21 cellular contexts compared by ENCODE assay signal in the genomic region with DNA sequence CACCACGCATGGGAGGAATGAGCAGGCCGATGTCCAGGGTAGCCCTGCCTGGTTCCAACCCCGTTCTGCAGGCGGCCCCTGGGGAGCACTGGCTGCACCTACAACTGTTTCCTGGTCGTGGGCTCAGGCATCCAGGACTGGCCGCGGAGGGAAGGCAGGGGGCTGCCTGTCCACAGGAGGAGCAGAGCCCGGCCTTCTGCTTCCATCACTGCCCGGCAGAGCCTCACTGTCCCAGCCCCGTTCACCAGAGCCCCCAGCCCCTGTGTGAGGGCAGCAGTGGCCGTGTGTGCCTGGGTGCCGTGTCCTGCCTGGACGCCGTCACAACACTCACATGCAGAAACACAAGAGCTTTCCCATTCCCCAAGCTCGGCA. TPM values are rescaled to one million over a fixed set of nuclear protein-coding genes. Genes with fewer than 3 reads are reported as not detected.
DNase-seq lines count a peak whose midpoint lies in the region; ATAC-seq and TF ChIP-seq lines count a peak whose summit lies in the region.
"Had no signal": no experiment of that assay in that cellular context is flagged by ENCODE, and none has a peak within 500 bp of the region (broad histone marks: within the 10 kb centered on the region; RNA-seq: fewer than 3 reads in every experiment).

No MANE protein-coding gene starts in this region.

- no peak overlapping the region for H3K4me3 Mint-ChIP-seq in activated CD8-positive, alpha-beta memory T cell treated with anti-CD3 and anti-CD28 coated beads, Interleukin-2, amount 10 ng/mL, durations not matched to agents 7 days and 5 days
- H3K4me3 Mint-ChIP-seq in GM23338, result no peak overlapping the region
- H3K4me3 Mint-ChIP-seq: CD4-positive, alpha-beta T cell had no signal

- H3F3A ChIP-seq in GM23338 (replicated peaks; ENCODE audit: low read depth), result 0 out of 2 replicates have a peak, but pooled peaks cover 4% of the 10 kb centered on the region

- H3K9me3 Mint-ChIP-seq in activated CD8-positive, alpha-beta memory T cell treated with anti-CD3 and anti-CD28 coated beads, Interleukin-2, amount 10 ng/mL, durations not matched to agents 7 days and 5 days (ENCODE audit: low read depth), result no peaks in the 10 kb centered on the region
- H3K9me3 Mint-ChIP-seq in GM23338, result no peaks in the 10 kb centered on the region
- H3K9me3 Mint-ChIP-seq: CD4-positive, alpha-beta T cell had no signal

- WGBS in esophagus muscularis mucosa, result 86% methylated on average over 1 of the region's 15 CpGs
- 86% methylated on average over 14 of the region's 15 CpGs for WGBS in prostate gland

- CTCF ChIA-PET in activated CD8-positive, alpha-beta memory T cell treated with anti-CD3 and anti-CD28 coated beads, Interleukin-2, amount 10 ng/mL, durations not matched to agents 7 days and 5 days (lab: Charles Lee), result no interaction called here

- H3K36me3 ChIP-seq in GM23338 (ENCODE audit: insufficient read depth) (no peaks in the 10 kb centered on the region), esophagus muscularis mucosa (no peaks in the 10 kb centered on the region), prostate gland (no peaks in the 10 kb centered on the region)

- peak; percentile 29 for DNase-seq in activated CD8-positive, alpha-beta memory T cell treated with anti-CD3 and anti-CD28 coated beads, Interleukin-2, amount 10 ng/mL, durations not matched to agents 7 days and 5 days
- DNase-seq in activated CD8-positive, alpha-beta memory T cell treated with anti-CD3 and anti-CD28 coated beads, Interleukin-2, amount 50 U/mL, for 4 hours, result no peak
- no peak for DNase-seq in GM23338 (ENCODE audit: low spot score)
- DNase-seq in esophagus muscularis mucosa (ENCODE audit: extremely low spot score), result peak; percentile 74
- DNase-seq in posterior vena cava (ENCODE audit: low spot score), result peak; percentile 71
- DNase-seq in prostate gland (ENCODE audit: low spot score), result no peak
- DNase-seq in GOT3 (lab: John Stamatoyannopoulos, UW), result no peak
- no peak for DNase-seq in DMS53 treated with DMSO at 0.1 percent for 48 hours (lab: John Stamatoyannopoulos, UW; ENCODE audit: unreplicated experiment)
- DNase-seq: AML-193; Calu3; DMS79 treated with DMSO at 0.1 percent for 48 hours; KBM-7; NCI-H1048; NCI-H2107; NCI-H226; NCI-H526; NK-92 treated with Interleukin-12 subunit alpha and Interleukin-12 subunit beta, amount 100 ng/mL, for 24 hours had no signal

- no peaks in the 10 kb centered on the region for H3K9me2 ChIP-seq in GM23338 (ENCODE audit: insufficient read depth)

- no peaks in the 10 kb centered on the region for H3K9me3 ChIP-seq in esophagus muscularis mucosa
- H3K9me3 ChIP-seq in prostate gland, result no peaks in the 10 kb centered on the region
- H3K9me3 ChIP-seq: A549 had no signal

- TF ChIP-seq CTCF in GM23338 (conservative IDR thresholded peaks at IDR 0.05; ENCODE audit: low read depth in 2 of 2), result peak in 1 of 2 experiments; percentile 19; a peak in 1 of 4 replicates
- TF ChIP-seq CTCF in esophagus muscularis mucosa (IDR thresholded peaks at IDR 0.05), result no peak
- no peak for TF ChIP-seq CTCF in prostate gland (IDR thresholded peaks at IDR 0.05)

- H3K27me3 ChIP-seq in GM23338 (ENCODE audit: insufficient read depth) (no peaks in the 10 kb centered on the region), esophagus muscularis mucosa (peaks cover 0 to 42% (median 0%) of the 10 kb centered on the region in 4 donors), prostate gland (replicated peaks; ENCODE audit: insufficient read depth) (no peaks in the 10 kb centered on the region)

- TF ChIP-seq POLR2A in esophagus muscularis mucosa (IDR thresholded peaks at IDR 0.05; ENCODE audit: low read depth) (no peak), prostate gland (IDR thresholded peaks at IDR 0.05) (no peak)

- H3K4me1 Mint-ChIP-seq in activated CD8-positive, alpha-beta memory T cell treated with anti-CD3 and anti-CD28 coated beads, Interleukin-2, amount 10 ng/mL, durations not matched to agents 7 days and 5 days, result no peaks in the 10 kb centered on the region
- peaks cover 11% of the 10 kb centered on the region; the same call in 2 of the 3 replicates for H3K4me1 Mint-ChIP-seq in GM23338

- no peak for ATAC-seq in activated CD8-positive, alpha-beta memory T cell treated with anti-CD3 and anti-CD28 coated beads, Interleukin-2, amount 10 ng/mL, durations not matched to agents 7 days and 5 days
- peak; percentile 27 for ATAC-seq in GM23338
- ATAC-seq: A549, HCT116 had no signal

- no peak overlapping the region for H2AFZ ChIP-seq in GM23338

- H3K4me1 ChIP-seq in GM23338 (ENCODE audit: insufficient read depth), result no peaks in the 10 kb centered on the region
- peaks cover 0 to 15% (median 2%) of the 10 kb centered on the region in 4 donors for H3K4me1 ChIP-seq in esophagus muscularis mucosa
- peaks cover 6% of the 10 kb centered on the region for H3K4me1 ChIP-seq in prostate gland (replicated peaks)
- H3K4me1 ChIP-seq: A549 had no signal

- H4K20me1 ChIP-seq in GM23338 (replicated peaks; ENCODE audit: insufficient read depth), result no peaks in the 10 kb centered on the region

- H3K4me2 ChIP-seq in GM23338, result no peak overlapping the region
- H3K4me2 ChIP-seq: A549 had no signal

- no peaks in the 10 kb centered on the region for H3K36me3 Mint-ChIP-seq in activated CD8-positive, alpha-beta memory T cell treated with anti-CD3 and anti-CD28 coated beads, Interleukin-2, amount 10 ng/mL, durations not matched to agents 7 days and 5 days
- no peaks in the 10 kb centered on the region for H3K36me3 Mint-ChIP-seq in GM23338 (ENCODE audit: low read depth)

- intact Hi-C loops in esophagus muscularis mucosa (cut with DNase I) (no loop called here), posterior vena cava (cut with DNase I) (no loop called here), prostate gland (cut with DNase I) (no loop called here)

- no peak for TF ChIP-seq EP300 in esophagus muscularis mucosa (IDR thresholded peaks at IDR 0.05)

- no peak overlapping the region for H3K27ac Mint-ChIP-seq in activated CD8-positive, alpha-beta memory T cell treated with anti-CD3 and anti-CD28 coated beads, Interleukin-2, amount 10 ng/mL, durations not matched to agents 7 days and 5 days
- no peak overlapping the region for H3K27ac Mint-ChIP-seq in GM23338
- H3K27ac Mint-ChIP-seq: CD4-positive, alpha-beta T cell had no signal

- H3K4me3 ChIP-seq in GM23338 (no peak overlapping the region), esophagus muscularis mucosa (no peak overlapping the region), prostate gland (no peak overlapping the region)
- H3K4me3 ChIP-seq: A549 had no signal

- H3K79me2 ChIP-seq in GM23338 (replicated peaks; ENCODE audit: insufficient read depth), result no peaks in the 10 kb centered on the region

- H3K27me3 Mint-ChIP-seq in activated CD8-positive, alpha-beta memory T cell treated with anti-CD3 and anti-CD28 coated beads, Interleukin-2, amount 10 ng/mL, durations not matched to agents 7 days and 5 days, result peaks cover 12% of the 10 kb centered on the region
- peaks cover 3% of the 10 kb centered on the region for H3K27me3 Mint-ChIP-seq in GM23338 (ENCODE audit: insufficient read depth, low read depth, poor library complexity)

- H3K27ac ChIP-seq in GM23338 (ENCODE audit: low read depth) (no peak overlapping the region), esophagus muscularis mucosa (replicated peaks in 1 of 4) (no peak overlapping the region), prostate gland (no peak overlapping the region)
- H3K27ac ChIP-seq: A549 had no signal

TF ChIP-seq in GM23338, 12 proteins besides CTCF, POLR2A, EP300 and RAD21 (continues in another document):
- TF ChIP-seq POLR2AphosphoS5 (IDR thresholded peaks at IDR 0.05; ENCODE audit: low read depth), result no peak
- TF ChIP-seq EZH2 (IDR thresholded peaks at IDR 0.05; ENCODE audit: low read depth, unreplicated experiment), result no peak
- TF ChIP-seq ZNF114 (CRISPR knock-in tag; IDR thresholded peaks at IDR 0.05), result no peak
- TF ChIP-seq CREB1 (CRISPR knock-in tag; IDR thresholded peaks at IDR 0.05; ENCODE audit: low read depth), result no peak
- no peak for TF ChIP-seq REST (IDR thresholded peaks at IDR 0.05; ENCODE audit: unreplicated experiment)

RNA-seq across cellular contexts. Expression of gene KCNG2, which starts 56.2 kb away (rescaled TPM):
- total RNA-seq in activated CD8-positive, alpha-beta memory T cell treated with anti-CD3 and anti-CD28 coated beads, Interleukin-2, amount 10 ng/mL, durations not matched to agents 7 days and 5 days, result not detected
- total RNA-seq in GM23338 (2014; rRNA removed; shearing (Covaris generic)), result 0.52 TPM in 1 of 2 replicates, not detected in the other
- polyA plus RNA-seq in GM23338 (2016; fragmentation: Nextera tagmentation; extraction: Ambion mirVana), result 0.13 TPM in 1 of 2 replicates, not detected in the other
- total RNA-seq in esophagus muscularis mucosa, result 1 to 10 TPM in 1 of 4 donors, not detected in 3; 1.7 TPM
- under 1 TPM; 0.38 to 0.56 TPM for total RNA-seq in posterior vena cava
- 1 to 10 TPM in 1 of 2 donors, not detected in 1; 3.7 TPM for total RNA-seq in prostate gland
- total RNA-seq: Calu3; CD4-positive, alpha-beta T cell; M059J had no signal
- polyA plus RNA-seq: A549 had no signal

Comparison
In these comparisons a context has a peak if more than half of its experiments do, and no peak if none do; other contexts are left out.
1. DNase-seq: peak in activated CD8-positive, alpha-beta memory T cell treated with anti-CD3 and anti-CD28 coated beads, Interleukin-2, amount 10 ng/mL, durations not matched to agents 7 days and 5 days (single experiment), esophagus muscularis mucosa (single experiment) and posterior vena cava (single experiment); none in activated CD8-positive, alpha-beta memory T cell treated with anti-CD3 and anti-CD28 coated beads, Interleukin-2, amount 50 U/mL, for 4 hours (single experiment), GM23338 (single experiment), prostate gland (single experiment), GOT3 (single experiment) and DMS53 treated with DMSO at 0.1 percent for 48 hours (single experiment).